ENCODE assay signal across 29 cellular contexts in the genomic region with DNA sequence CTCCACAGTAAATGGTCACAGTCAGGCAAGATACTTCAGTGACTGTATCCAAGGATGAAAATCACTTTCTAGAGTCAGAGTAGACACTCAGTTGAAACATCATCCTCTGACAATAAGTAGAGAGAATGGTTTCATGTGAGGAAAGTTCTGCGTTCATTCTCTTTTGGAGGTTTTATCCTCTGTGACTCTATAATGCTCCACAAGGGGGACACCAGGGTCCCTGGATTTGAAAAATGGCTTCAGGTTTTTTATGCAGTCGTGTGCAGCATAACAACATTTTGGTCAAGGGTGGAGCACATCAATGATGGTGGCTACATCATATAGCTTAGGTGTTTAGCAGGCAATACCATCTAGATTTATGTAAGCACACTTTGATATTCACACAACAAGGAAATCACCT. TPM values are rescaled to one million over a fixed set of nuclear protein-coding genes. Genes with fewer than 3 reads are reported as not detected.
A peak's percentile ranks its signal among the peaks of the same experiment; 100 is the strongest.
DNase-seq lines count a peak whose midpoint lies in the region; ATAC-seq and TF ChIP-seq lines count a peak whose summit lies in the region.
"Had no signal": no experiment of that assay in that cellular context is flagged by ENCODE, and none has a peak within 500 bp of the region (broad histone marks: within the 10 kb centered on the region; RNA-seq: fewer than 3 reads in every experiment).

No MANE protein-coding gene starts in this region.

- POLR2A ChIA-PET in PC-3 (lab: Charles Lee; ENCODE audit: unreplicated experiment): no interaction called here

- no peaks in the 10 kb centered on the region for H3K4me1 Mint-ChIP-seq in neural progenitor cell
- H3K4me1 Mint-ChIP-seq: activated B cell treated with CpG ODN at 0.5 μM for 24 hours; B cell; stimulated activated naive B cell treated with anti-CD40 and anti-IgM and Interleukin-4, amounts not matched to agents 10 μg/mL and 1 μg/mL and 100 μg/mL, for 72 hours had no signal

- TF ChIP-seq POLR2A in vagina (IDR thresholded peaks at IDR 0.05): no peak

- no peaks in the 10 kb centered on the region for H3K9me3 Mint-ChIP-seq in neural progenitor cell
- H3K9me3 Mint-ChIP-seq: activated B cell treated with CpG ODN at 0.5 μM for 24 hours; memory B cell; stimulated activated naive B cell treated with anti-CD40 and anti-IgM and Interleukin-4, amounts not matched to agents 10 μg/mL and 1 μg/mL and 100 μg/mL, for 72 hours had no signal

- H4K20me1 ChIP-seq in PC-3 (ENCODE audit: low read length) (no peaks in the 10 kb centered on the region), neural progenitor cell (ENCODE audit: low read depth) (no peaks in the 10 kb centered on the region)

- no peaks in the 10 kb centered on the region for H3F3A ChIP-seq in PC-3 (ENCODE audit: low read length, unreplicated experiment)
- no peaks in the 10 kb centered on the region for H3F3A ChIP-seq in neural progenitor cell (ENCODE audit: low read depth)

- H3K36me3 ChIP-seq in H7 (replicated peaks; ENCODE audit: control insufficient read depth, insufficient read depth, low read length): no peaks in the 10 kb centered on the region
- no peaks in the 10 kb centered on the region for H3K36me3 ChIP-seq in PC-3 (ENCODE audit: low read depth, low read length)
- no peaks in the 10 kb centered on the region for H3K36me3 ChIP-seq in neural progenitor cell
- no peaks in the 10 kb centered on the region for H3K36me3 ChIP-seq in vagina
- H3K36me3 ChIP-seq: right atrium auricular region, suprapubic skin had no signal

- intact Hi-C loops in PC-3 (cut with micrococcal nuclease) (loop anchor here (10.0 kb wide), 1 partner anchor 145 kb away; no protein-coding TSS in a partner anchor), vagina (cut with DNase I) (no loop called here)

- H3K27ac Mint-ChIP-seq in neural progenitor cell: no peak overlapping the region
- H3K27ac Mint-ChIP-seq: activated B cell treated with CpG ODN at 0.5 μM for 24 hours; B cell; memory B cell; stimulated activated naive B cell treated with anti-CD40 and anti-IgM and Interleukin-4, amounts not matched to agents 10 μg/mL and 1 μg/mL and 100 μg/mL, for 72 hours had no signal

- H3K4me3 Mint-ChIP-seq in neural progenitor cell: no peak overlapping the region
- H3K4me3 Mint-ChIP-seq: activated B cell treated with CpG ODN at 0.5 μM for 24 hours; B cell; memory B cell; stimulated activated naive B cell treated with anti-CD40 and anti-IgM and Interleukin-4, amounts not matched to agents 10 μg/mL and 1 μg/mL and 100 μg/mL, for 72 hours had no signal

- H3K27me3 ChIP-seq in H7 (ENCODE audit: control insufficient read depth, insufficient read depth, low read length): no peaks in the 10 kb centered on the region
- no peaks in the 10 kb centered on the region for H3K27me3 ChIP-seq in PC-3 (ENCODE audit: low read length)
- no peaks in the 10 kb centered on the region for H3K27me3 ChIP-seq in neural progenitor cell
- H3K27me3 ChIP-seq in vagina: no peaks in the 10 kb centered on the region
- H3K27me3 ChIP-seq: foreskin keratinocyte, right atrium auricular region, suprapubic skin had no signal

- BruUV-seq in PC-3 (replicated peaks; lab: Mats Ljungman, UMichigan): no TSS peak

- H2AFZ ChIP-seq in PC-3 (ENCODE audit: low read length) (no peak overlapping the region), neural progenitor cell (replicated peaks) (no peak overlapping the region)
- H2AFZ ChIP-seq: PC-9 had no signal

- H3K4me1 ChIP-seq in PC-3 (ENCODE audit: insufficient read depth, low read length) (no peaks in the 10 kb centered on the region), neural progenitor cell (no peaks in the 10 kb centered on the region), vagina (no peaks in the 10 kb centered on the region)
- H3K4me1 ChIP-seq: suprapubic skin had no signal

- H3K4me3 ChIP-seq in H7 (ENCODE audit: insufficient read depth, low read depth, low read length) (no peak overlapping the region), PC-3 (ENCODE audit: low read length) (no peak overlapping the region), neural progenitor cell (no peak overlapping the region), vagina (no peak overlapping the region)
- H3K4me3 ChIP-seq: PC-9, right atrium auricular region, suprapubic skin had no signal

- no peak overlapping the region for H3K9ac ChIP-seq in PC-3 (ENCODE audit: low read length)
- no peak overlapping the region for H3K9ac ChIP-seq in neural progenitor cell

- DNase-seq in NCI-H2227 (lab: John Stamatoyannopoulos, UW; ENCODE audit: unreplicated experiment): peak; percentile 7
- DNase-seq in NCI-H2227 treated with DMSO at 0.1 percent for 48 hours (lab: John Stamatoyannopoulos, UW): no peak
- peak; percentile 4 for DNase-seq in H7
- DNase-seq in PC-3: no peak
- peak; percentile 2 for DNase-seq in neural progenitor cell (ENCODE audit: low spot score)
- no peak for DNase-seq in GM10266 (ENCODE audit: extremely low spot score)
- no peak for DNase-seq in vagina (ENCODE audit: extremely low spot score in 2 of 2)
- DNase-seq: activated B cell treated with CpG ODN at 0.5 μM for 24 hours; activated CD4-positive, alpha-beta T cell treated with anti-CD3 and anti-CD28 coated beads, Interleukin-2, amount 50 U/mL, for 48 hours; activated CD8-positive, alpha-beta memory T cell treated with anti-CD3 and anti-CD28 coated beads, Interleukin-2, amount 50 U/mL, for 4 hours; activated effector memory CD4-positive, alpha-beta T cell treated with Interleukin-2 at 50 U/mL for 16 hours; cerebellar nuclear complex; DMS79 treated with DMSO at 0.1 percent for 48 hours; erythroblast; foreskin keratinocyte; left cardiac atrium; NCI-H146; NCI-H2171 treated with DMSO at 0.1 percent for 48 hours; NCI-H526 treated with DMSO at 0.1 percent for 48 hours; PC-9; SHP77; stimulated activated CD4-positive, alpha-beta T cell treated with anti-CD3 and anti-CD28 coated beads, Interleukin-4, amount 100 ng/mL, for 24 hours; stimulated activated naive B cell treated with anti-CD40 and anti-IgM and Interleukin-4, amounts not matched to agents 10 μg/mL and 1 μg/mL and 100 μg/mL, for 72 hours; SW 1271 had no signal

- no peak; the same call in 1 of the 2 replicates for ATAC-seq in PC-3
- ATAC-seq in HG03378 (IDR thresholded peaks at IDR 0.05; ENCODE audit: unreplicated experiment): no peak
- ATAC-seq: foreskin keratinocyte; left cardiac atrium; stimulated activated naive B cell treated with anti-CD40 and anti-IgM and Interleukin-4, amounts not matched to agents 10 μg/mL and 1 μg/mL and 100 μg/mL, for 72 hours had no signal

- H3K4me2 ChIP-seq in PC-3 (ENCODE audit: low read length): no peak overlapping the region
- no peak overlapping the region for H3K4me2 ChIP-seq in neural progenitor cell
- H3K4me2 ChIP-seq: PC-9 had no signal

- peak; percentile 25; the same call in 1 of the 2 replicates for TF ChIP-seq CTCF in PC-3 (conservative IDR thresholded peaks at IDR 0.05; ENCODE audit: low read depth, low read length)
- TF ChIP-seq CTCF in neural progenitor cell (IDR thresholded peaks at IDR 0.05): peak; percentile 41
- TF ChIP-seq CTCF in GM10266 (IDR thresholded peaks at IDR 0.05; ENCODE audit: control insufficient read depth, insufficient read depth, low read depth, missing control alignments): no peak
- no peak for TF ChIP-seq CTCF in vagina (IDR thresholded peaks at IDR 0.05)

- H3K9me3 ChIP-seq in PC-3 (ENCODE audit: low read length) (no peaks in the 10 kb centered on the region), neural progenitor cell (ENCODE audit: low read depth) (no peaks in the 10 kb centered on the region), vagina (no peaks in the 10 kb centered on the region)
- H3K9me3 ChIP-seq: right atrium auricular region, suprapubic skin had no signal

- H3K9me2 ChIP-seq in PC-3 (replicated peaks; ENCODE audit: low read length): no peaks in the 10 kb centered on the region

- H3K27me3 Mint-ChIP-seq in neural progenitor cell (ENCODE audit: insufficient read depth, low read depth): no peaks in the 10 kb centered on the region
- H3K27me3 Mint-ChIP-seq: activated B cell treated with CpG ODN at 0.5 μM for 24 hours, memory B cell had no signal

- H3K79me2 ChIP-seq in PC-3 (ENCODE audit: low read length) (no peaks in the 10 kb centered on the region), neural progenitor cell (ENCODE audit: low read depth) (no peaks in the 10 kb centered on the region)

- H3K27ac ChIP-seq in PC-3 (ENCODE audit: low read length) (no peak overlapping the region), neural progenitor cell (no peak overlapping the region), vagina (no peak overlapping the region)
- H3K27ac ChIP-seq: foreskin keratinocyte, PC-9, right atrium auricular region, suprapubic skin had no signal

- CTCF ChIA-PET in PC-3 (lab: Charles Lee): no interaction called here

- H3K36me3 Mint-ChIP-seq in neural progenitor cell: no peaks in the 10 kb centered on the region
- H3K36me3 Mint-ChIP-seq: memory B cell; stimulated activated naive B cell treated with anti-CD40 and anti-IgM and Interleukin-4, amounts not matched to agents 10 μg/mL and 1 μg/mL and 100 μg/mL, for 72 hours had no signal

RNA-seq across cellular contexts. Expression of a gene that starts 40.4 kb away (rescaled TPM):
- total RNA-seq in H7 (2014; rRNA removed; shearing (Covaris generic)): 10.1 and 10.9 TPM in 2 replicates
- 15.3 and 19.8 TPM in 2 replicates for total RNA-seq in PC-3 (2014; rRNA removed)
- 18.3 and 29.4 TPM in 2 replicates for total RNA-seq in neural progenitor cell (ENCODE audit: low replicate concordance)
- total RNA-seq in vagina: 30.2 TPM

Comparison
In these comparisons a context has a peak if more than half of its experiments do, and no peak if none do; other contexts are left out.
1. DNase-seq: peak in NCI-H2227 (single experiment), H7 (single experiment) and neural progenitor cell (single experiment); none in NCI-H2227 treated with DMSO at 0.1 percent for 48 hours (single experiment), PC-3 (single experiment), GM10266 (single experiment) and vagina (0 of 2).
2. CTCF ChIP-seq: peak in PC-3 (single experiment) and neural progenitor cell (single experiment); none in GM10266 (single experiment) and vagina (0 of 3).